Comparison of ENCODE assay signal across 28 cellular contexts in genomic region chrX:140723251-140723650, GRCh38. TPM values are rescaled to one million over a fixed set of nuclear protein-coding genes. Genes with fewer than 3 reads are reported as not detected.
A peak's percentile ranks its signal among the peaks of the same experiment; 100 is the strongest.
DNase-seq lines count a peak whose midpoint lies in the region; ATAC-seq, FAIRE-seq and TF ChIP-seq lines count a peak whose summit lies in the region.
"Had no signal": no experiment of that assay in that cellular context is flagged by ENCODE, and none has a peak within 500 bp of the region (broad histone marks: within the 10 kb centered on the region; RNA-seq: fewer than 3 reads in every experiment).

No MANE protein-coding gene starts in this region.

- H3K23me2 ChIP-seq in H1 (ENCODE audit: low read depth, low read length), result peaks cover 23% of the 10 kb centered on the region; the same call in 1 of the 2 replicates

- no peak for TF ChIP-seq EP300 in A549 (IDR thresholded peaks at IDR 0.05)
- TF ChIP-seq EP300 in H1 (IDR thresholded peaks at IDR 0.05; ENCODE audit: borderline replicate concordance in 1 of 2, low read depth in 2 of 2, low read length in 2 of 2), result no peak

- no TSS peak for BruUV-seq in IMR-90 (replicated peaks; lab: Mats Ljungman, UMichigan)

- H4K20me1 ChIP-seq in IMR-90 (ENCODE audit: insufficient read depth, low read length), result no peaks in the 10 kb centered on the region
- peaks cover 0 to 8% of the 10 kb centered on the region in 2 experiments for H4K20me1 ChIP-seq in H1 (replicated peaks in 1 of 2; ENCODE audit: control insufficient read depth in 1 of 2, insufficient read depth in 2 of 2, low read length in 2 of 2)

- H3K27ac ChIP-seq in A549, result no peak overlapping the region
- no peak overlapping the region for H3K27ac ChIP-seq in IMR-90 (ENCODE audit: insufficient read depth, low read length)
- no peak overlapping the region for H3K27ac ChIP-seq in H1 (ENCODE audit: low read depth, low read length)
- H3K27ac ChIP-seq: adrenal gland, neutrophil, psoas muscle, VCaP had no signal

- peak overlapping the region; percentile 94 for H2BK12ac ChIP-seq in H1 (ENCODE audit: low read depth, low read length)

- H3K4ac ChIP-seq in IMR-90 (ENCODE audit: low read depth, low read length) (no peak overlapping the region), H1 (replicated peaks; ENCODE audit: insufficient read length, low read depth, low read length) (no peak overlapping the region)

- no peak overlapping the region for H3K4me2 ChIP-seq in A549
- no peak overlapping the region for H3K4me2 ChIP-seq in IMR-90 (ENCODE audit: low read depth, low read length)
- H3K4me2 ChIP-seq in H1 (ENCODE audit: insufficient read depth in 1 of 2, low read depth in 2 of 2, low read length in 2 of 2), result no peak overlapping the region
- H3K4me2 ChIP-seq: GM23338 had no signal

- H4K8ac ChIP-seq in IMR-90 (ENCODE audit: low read depth in 2 of 2, low read length in 2 of 2) (no peak overlapping the region), H1 (ENCODE audit: extremely low read depth, insufficient read depth, low read length) (no peak overlapping the region)

- H2BK5ac ChIP-seq in IMR-90 (ENCODE audit: low read depth, low read length, poor library complexity, severe bottlenecking), result peak overlapping the region; percentile 92
- no peak overlapping the region; the same call in 1 of the 2 replicates for H2BK5ac ChIP-seq in H1 (ENCODE audit: low read depth, low read length)

- in situ Hi-C loops in IMR-90 (cut with MboI; ENCODE audit: low sequenced_read_pairs), result no loop called here

- H2BK20ac ChIP-seq in IMR-90 (ENCODE audit: low read depth, low read length) (no peak overlapping the region), H1 (ENCODE audit: low read length) (no peak overlapping the region)

- H3K79me2 ChIP-seq in H1 (ENCODE audit: control insufficient read depth in 1 of 2, insufficient read depth in 2 of 2, low read length in 2 of 2), result no peaks in the 10 kb centered on the region; a peak in 1 of 4 replicates

- H2BK120ac ChIP-seq in IMR-90 (ENCODE audit: low read depth, low read length) (no peak overlapping the region), H1 (replicated peaks; ENCODE audit: low read depth, low read length) (no peak overlapping the region)

- H3K14ac ChIP-seq in IMR-90 (replicated peaks; ENCODE audit: low read depth, low read length) (no peak overlapping the region), H1 (ENCODE audit: insufficient read length) (no peak overlapping the region)

- H3K9me3 ChIP-seq in A549 (0 out of 3 replicates have a peak, but pooled peaks cover 3% of the 10 kb centered on the region), IMR-90 (ENCODE audit: control insufficient read depth, insufficient read depth, low read length) (0 out of 2 replicates have a peak, but pooled peaks cover 1% of the 10 kb centered on the region), H1 (ENCODE audit: insufficient read depth in 2 of 2, low read depth in 1 of 2, low read length in 1 of 2) (no peaks in the 10 kb centered on the region)
- H3K9me3 ChIP-seq: adrenal gland, neutrophil, psoas muscle had no signal

- 13% methylated on average over 3 of the region's 3 CpGs for WGBS in A549 (ENCODE audit: missing lambda C conversion rate)
- WGBS in IMR-90 (ENCODE audit: extremely low coverage in 2 of 2, insufficient read length in 1 of 2), 2 experiments, result 46 to 100% methylated on average over 1 to 3 of the region's 3 CpGs
- WGBS in H1 (ENCODE audit: extremely low coverage in 1 of 2, insufficient coverage in 1 of 2, insufficient read length in 1 of 2, insufficient replicate concordance in 2 of 2, low coverage in 1 of 2, low lambda C conversion rate in 2 of 2, missing lambda C conversion rate in 1 of 2), 2 experiments, result 68 to 100% methylated on average over 1 to 3 of the region's 3 CpGs

- no peak for TF ChIP-seq CTCF in A549 (IDR thresholded peaks at IDR 0.05)
- TF ChIP-seq CTCF in IMR-90 (conservative IDR thresholded peaks at IDR 0.05; ENCODE audit: low read depth, low read length), result no peak
- TF ChIP-seq CTCF in H1 (IDR thresholded peaks at IDR 0.05; ENCODE audit: control extremely low read depth in 1 of 3, insufficient read depth in 1 of 3, low read depth in 1 of 3, low read length in 3 of 3), result no peak

- dilution Hi-C loops in IMR-90 (cut with HindIII; ENCODE audit: low sequenced_read_pairs, unreplicated experiment), result no loop called here

- H3K23ac ChIP-seq in IMR-90 (ENCODE audit: low read depth, low read length), result no peak overlapping the region
- no peak overlapping the region for H3K23ac ChIP-seq in H1 (ENCODE audit: insufficient read length)

- CTCF ChIA-PET in A549 (lab: Yijun Ruan, JAX), result no interaction called here
- CTCF ChIA-PET in IMR-90 (lab: Yijun Ruan, JAX), result no interaction called here
- CTCF ChIA-PET in H1 (lab: Charles Lee; ENCODE audit: partially characterized antibody), result no interaction called here

- H3K27me3 ChIP-seq in IMR-90 (ENCODE audit: control insufficient read depth, insufficient read depth, low read length) (no peaks in the 10 kb centered on the region), H1 (replicated peaks in 1 of 4; ENCODE audit: control insufficient read depth in 3 of 4, extremely low read depth in 1 of 4, insufficient read depth in 3 of 4, low read length in 3 of 4) (no peaks in the 10 kb centered on the region)
- H3K27me3 ChIP-seq: adrenal gland, neutrophil had no signal

- peak; percentile 100 for FAIRE-seq in A549 (lab: Jason Lieb, UNC)
- FAIRE-seq in H1 (lab: Jason Lieb, UNC), result peak; percentile 100

- POLR2A ChIA-PET in A549 (lab: Yijun Ruan, JAX) (no interaction called here), IMR-90 (lab: Charles Lee; ENCODE audit: unreplicated experiment) (no interaction called here), H1 (lab: Charles Lee; ENCODE audit: partially characterized antibody) (no interaction called here)

- no peaks in the 10 kb centered on the region for H3K36me3 ChIP-seq in IMR-90 (ENCODE audit: control insufficient read depth, insufficient read depth, low read length)
- H3K36me3 ChIP-seq in H1 (ENCODE audit: control insufficient read depth in 2 of 4, insufficient read depth in 4 of 4, low read length in 3 of 4), result peaks cover 0 to 9% (median 0%) of the 10 kb centered on the region in 4 experiments; a peak in 3 of 8 replicates
- H3K36me3 ChIP-seq: adrenal gland, neutrophil had no signal

- no peaks in the 10 kb centered on the region for H3K4me1 ChIP-seq in A549
- H3K4me1 ChIP-seq in IMR-90 (ENCODE audit: control insufficient read depth, insufficient read depth, low read length), result no peaks in the 10 kb centered on the region
- no peaks in the 10 kb centered on the region for H3K4me1 ChIP-seq in H1 (replicated peaks in 1 of 4; ENCODE audit: control insufficient read depth in 3 of 4, insufficient read depth in 4 of 4, low read length in 3 of 4)
- H3K4me1 ChIP-seq: adrenal gland, psoas muscle had no signal

- H2AK9ac ChIP-seq in IMR-90 (replicated peaks; ENCODE audit: low read depth, low read length, poor library complexity), result no peak overlapping the region

- TF ChIP-seq RAD21 in A549 (conservative IDR thresholded peaks at IDR 0.05 in 1 of 2, IDR thresholded peaks at IDR 0.05 in 1 of 2), result no peak
- no peak for TF ChIP-seq RAD21 in IMR-90 (IDR thresholded peaks at IDR 0.05; ENCODE audit: low read length)
- no peak for TF ChIP-seq RAD21 in H1 (IDR thresholded peaks at IDR 0.05 in 1 of 2, conservative IDR thresholded peaks at IDR 0.05 in 1 of 2; ENCODE audit: low read depth in 2 of 2, low read length in 2 of 2)

- H4K91ac ChIP-seq in IMR-90 (ENCODE audit: insufficient read depth, low read depth, low read length) (no peak overlapping the region), H1 (replicated peaks; ENCODE audit: insufficient read length, low read length) (no peak overlapping the region)

- H3K9ac ChIP-seq in IMR-90 (ENCODE audit: low read depth, low read length), result no peak overlapping the region
- no peak overlapping the region for H3K9ac ChIP-seq in H1 (replicated peaks in 1 of 4; ENCODE audit: extremely low read depth in 1 of 4, low read depth in 3 of 4, low read length in 3 of 4)

- no peaks in the 10 kb centered on the region for H3K79me1 ChIP-seq in IMR-90 (ENCODE audit: low read depth in 1 of 2, low read length in 2 of 2)
- no peaks in the 10 kb centered on the region for H3K79me1 ChIP-seq in H1 (ENCODE audit: low read depth, low read length)

- H3K4me3 ChIP-seq in A549 (no peak overlapping the region), IMR-90 (ENCODE audit: insufficient read depth, low read depth, low read length) (no peak overlapping the region), H1 (ENCODE audit: extremely low read depth in 1 of 4, insufficient read depth in 2 of 4, low read depth in 3 of 4, low read length in 4 of 4) (no peak overlapping the region)
- H3K4me3 ChIP-seq: adrenal gland, GM23338, lung, psoas muscle had no signal

- H3K18ac ChIP-seq in IMR-90 (ENCODE audit: low read depth, low read length), result no peak overlapping the region
- no peak overlapping the region for H3K18ac ChIP-seq in H1 (ENCODE audit: extremely low read depth, low read length)

- TF ChIP-seq POLR2A in A549 (IDR thresholded peaks at IDR 0.05; ENCODE audit: low read length) (no peak), IMR-90 (IDR thresholded peaks at IDR 0.05; ENCODE audit: low read depth, low read length) (no peak), H1 (IDR thresholded peaks at IDR 0.05; ENCODE audit: control extremely low read depth in 1 of 2, low read depth in 2 of 2, low read length in 2 of 2) (no peak)

- H2AK5ac ChIP-seq in IMR-90 (ENCODE audit: low read depth, low read length) (no peak overlapping the region), H1 (ENCODE audit: low read depth, low read length) (peak overlapping the region; percentile 100; the same call in 1 of the 2 replicates)

- H2BK15ac ChIP-seq in IMR-90 (ENCODE audit: low read depth, low read length) (no peak overlapping the region), H1 (ENCODE audit: low read length) (no peak overlapping the region)

- H3K9me1 ChIP-seq in IMR-90 (ENCODE audit: insufficient read depth, low read length), result no peaks in the 10 kb centered on the region

- no peak overlapping the region for H2AFZ ChIP-seq in IMR-90 (replicated peaks; ENCODE audit: low read length, poor library complexity)
- no peak overlapping the region for H2AFZ ChIP-seq in H1 (ENCODE audit: low read length)
- H2AFZ ChIP-seq: GM23338 had no signal

- intact Hi-C loops in IMR-90 (cut with micrococcal nuclease), result no loop called here

- ATAC-seq in A549, result no peak
- ATAC-seq in IMR-90 (ENCODE audit: low read depth), result no peak
- ATAC-seq: activated T-cell treated with anti-CD3 and anti-CD28 coated beads, Interleukin-2, amount 50 U/mL, for 72 hours; GM23338; HepG2; SK-N-SH treated with all-trans-retinoic acid at 6 μM for 48 hours had no signal

- no peak overlapping the region for H4K5ac ChIP-seq in IMR-90 (ENCODE audit: low read depth, low read length)
- H4K5ac ChIP-seq in H1 (ENCODE audit: insufficient read length, low read depth, low read length), result no peak overlapping the region

- DNase-seq in A549 (ENCODE audit: low read depth in 1 of 2, low spot score in 1 of 2) (peak in 1 of 2 experiments; percentile 26), IMR-90 (peak; percentile 19), H1 (ENCODE audit: low read depth in 1 of 2, low spot score in 2 of 2) (no peak), iris pigment epithelial cell (ENCODE audit: low read depth) (peak; percentile 13), hippocampal formation (lab: John Stamatoyannopoulos, UW) (no peak), Kasumi-1 (lab: John Stamatoyannopoulos, UW) (no peak), amygdala (lab: John Stamatoyannopoulos, UW) (no peak)
- no peak for DNase-seq in activated CD4-positive, CD25-positive, alpha-beta regulatory T cell treated with anti-CD3 and anti-CD28 coated beads, Interleukin-2, amount 50 U/mL, for 72 hours
- DNase-seq: 8988T; activated CD4-positive, alpha-beta T cell treated with anti-CD3 and anti-CD28 coated beads, Interleukin-2, amount 10 ng/mL, durations not matched to agents 24 days and 14 days; activated naive CD4-positive, alpha-beta T cell treated with Interleukin-2 at 50 U/mL for 16 hours; activated T-cell treated with anti-CD3 and anti-CD28 coated beads, Interleukin-2, amount 50 U/mL, for 72 hours; adrenal gland; AML-193; caudate nucleus; GF-D8; kidney; NCI-H1105; NCI-H2029 treated with DMSO at 0.1 percent for 48 hours; NCI-H345; NCI-H82; psoas muscle had no signal

- H3K56ac ChIP-seq in IMR-90 (ENCODE audit: extremely low read depth, insufficient read depth, low read length), result no peak overlapping the region
- H3K56ac ChIP-seq in H1 (replicated peaks; ENCODE audit: insufficient read length, low read depth, low read length), result peak overlapping the region; percentile 98

RNA-seq across cellular contexts. Expression of gene LINC00632, which starts 13.7 kb away (rescaled TPM):
- polyA plus RNA-seq in A549 (2011; rRNA removed) (23.9 and 37.8 TPM in 2 replicates), A549 (2017; fragmentation: RNase III; extraction: RNeasy Plus Mini Kit Qiagen cat#74134 plus additional on column Dnase treatment) (2.1 to 2.7 TPM (median 2.3 TPM) in 3 replicates), IMR-90 (2012; rRNA removed) (21.9 and 25.0 TPM in 2 replicates), H1 (2011; rRNA removed) (14.3 and 24.5 TPM in 2 replicates)
- polyA plus RNA-seq in A549 (2012; cell fraction: cytosol; rRNA removed), result 6.2 and 7.5 TPM in 2 replicates
- polyA plus RNA-seq in A549 (2012; cell fraction: nucleus; rRNA removed), result 1.6 and 2.1 TPM in 2 replicates
- 10.1 and 11.4 TPM in 2 replicates for polyA minus RNA-seq in A549 (2011; rRNA and poly(A)+ RNA removed)
- 6.4 and 7.2 TPM in 2 replicates for total RNA-seq in IMR-90 (2012; rRNA removed)
- polyA plus RNA-seq in IMR-90 (2012; cell fraction: cytosol; rRNA removed), result 8.1 and 9.9 TPM in 2 replicates
- 4.3 and 24.0 TPM in 2 replicates for polyA plus RNA-seq in IMR-90 (2012; cell fraction: nucleus; rRNA removed; ENCODE audit: low replicate concordance)
- total RNA-seq in H1 (2021; fragmentation: NEBNext Ultra II Directional; extraction: Animal tissue kit (Norgen Biotek cat#: 25700)), result 85.1 and 89.0 TPM in 2 replicates
- polyA plus RNA-seq in H1 (2011; cell fraction: cytosol; rRNA removed), result 32.6 TPM
- 20.6 TPM for polyA plus RNA-seq in H1 (2011; cell fraction: nucleus; rRNA removed)
- 5.7 to 7.0 TPM (median 6.4 TPM) in 4 replicates for polyA plus RNA-seq in H1 (2012, experiment 1 of 2)
- 1.5 TPM for polyA plus RNA-seq in H1 (2012, experiment 2 of 2)
- 11.3 TPM for polyA plus RNA-seq in H1 (2013, experiment 1 of 2)
- polyA plus RNA-seq in H1 (2013, experiment 2 of 2), result 11.8 TPM
- polyA minus RNA-seq in H1 (2011; rRNA and poly(A)+ RNA removed), result 25.5 and 32.8 TPM in 2 replicates
- 18.1 TPM for polyA minus RNA-seq in H1 (2011; cell fraction: cytosol; rRNA and poly(A)+ RNA removed)
- polyA minus RNA-seq in H1 (2011; cell fraction: nucleus; rRNA and poly(A)+ RNA removed), result 50.8 TPM
- total RNA-seq: HepG2 had no signal

Comparison
In these comparisons a context has a peak if more than half of its experiments do, and no peak if none do; other contexts are left out.
1. DNase-seq: peak in IMR-90 (single experiment) and iris pigment epithelial cell (single experiment); none in H1 (0 of 2), hippocampal formation (0 of 2), Kasumi-1 (0 of 2), activated CD4-positive, CD25-positive, alpha-beta regulatory T cell treated with anti-CD3 and anti-CD28 coated beads, Interleukin-2, amount 50 U/mL, for 72 hours (single experiment) and amygdala (0 of 56).